In the genomic region with DNA sequence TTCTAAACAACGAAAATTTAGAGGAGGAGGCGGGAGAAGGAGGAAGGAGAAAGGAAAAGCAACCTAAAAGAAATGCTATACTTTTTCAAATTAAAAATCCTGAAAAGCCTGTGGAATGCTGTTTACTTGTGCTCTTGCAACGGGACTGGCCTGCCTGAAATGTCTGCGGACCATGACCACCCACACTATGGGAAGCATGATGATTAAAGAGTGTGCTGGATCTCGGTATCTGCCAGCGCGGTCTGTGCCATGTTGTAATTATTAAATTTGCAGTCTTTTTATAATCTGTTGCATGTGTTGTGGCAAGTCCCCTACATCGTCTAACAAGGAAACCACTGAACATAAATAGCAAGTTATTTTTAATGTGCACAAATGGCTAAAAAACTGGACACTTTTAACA, we compare ENCODE assay signal across 20 cellular contexts.
DNase-seq lines count a peak whose midpoint lies in the region; ATAC-seq and TF ChIP-seq lines count a peak whose summit lies in the region.
"Had no signal": no experiment of that assay in that cellular context is flagged by ENCODE, and none has a peak within 500 bp of the region (broad histone marks: within the 10 kb centered on the region; RNA-seq: fewer than 3 reads in every experiment).

No MANE protein-coding gene starts in this region.

- H3K79me2 ChIP-seq in mesendoderm (ENCODE audit: control insufficient read depth, insufficient read depth, low read length) = no peaks in the 10 kb centered on the region

- H3K79me1 ChIP-seq in mesendoderm (ENCODE audit: low read length) = no peaks in the 10 kb centered on the region

- peak; percentile 3 for DNase-seq in DMS 273 (lab: John Stamatoyannopoulos, UW; ENCODE audit: unreplicated experiment)
- DNase-seq in DMS 273 treated with DMSO at 0.1 percent for 48 hours (lab: John Stamatoyannopoulos, UW) = no peak
- DNase-seq in adipocyte (ENCODE audit: low read depth) = peak; percentile 80
- peak; percentile 41 to 71 for DNase-seq in foreskin fibroblast
- DNase-seq in naive thymus-derived CD8-positive, alpha-beta T cell = no peak
- no peak for DNase-seq in mesendoderm
- DNase-seq in ovary = no peak
- no peak for DNase-seq in OCI-M2 (lab: John Stamatoyannopoulos, UW; ENCODE audit: unreplicated experiment)
- DNase-seq: activated CD4-positive, CD25-positive, alpha-beta regulatory T cell treated with anti-CD3 and anti-CD28 coated beads, Interleukin-2, amount 50 U/mL, for 72 hours; activated naive CD4-positive, alpha-beta T cell treated with anti-CD3 and anti-CD28 coated beads, Interleukin-2, amount 50 U/mL, for 16 hours; NCI-H1105 treated with DMSO at 0.1 percent for 48 hours; NCI-H2171 treated with DMSO at 0.1 percent for 48 hours; RPMI8226; stimulated activated CD4-positive, alpha-beta T cell treated with anti-CD3 and anti-CD28 coated beads, Interleukin-2, amount 100 ng/mL, for 48 hours had no signal

- no peak overlapping the region for H2BK5ac ChIP-seq in mesendoderm (ENCODE audit: low read length)

- H3K9ac ChIP-seq in adipocyte (ENCODE audit: low read length) = no peak overlapping the region
- no peak overlapping the region for H3K9ac ChIP-seq in mesendoderm (ENCODE audit: low read length)

- H4K5ac ChIP-seq in mesendoderm (ENCODE audit: low read length) = no peak overlapping the region

- TF ChIP-seq EP300 in ovary (IDR thresholded peaks at IDR 0.05) = no peak

- peaks cover 0 to 6% (median 2%) of the 10 kb centered on the region in 3 donors for H3K36me3 Mint-ChIP-seq in naive thymus-derived CD8-positive, alpha-beta T cell

- H3K18ac ChIP-seq in mesendoderm (ENCODE audit: low read length) = no peak overlapping the region

- no peaks in the 10 kb centered on the region for H3K27me3 Mint-ChIP-seq in naive thymus-derived CD8-positive, alpha-beta T cell

- H3K27me3 ChIP-seq in adipocyte (replicated peaks; ENCODE audit: control insufficient read depth, insufficient read depth, low read length) (no peaks in the 10 kb centered on the region), mesendoderm (ENCODE audit: insufficient read depth, low read length, poor library complexity) (no peaks in the 10 kb centered on the region), ovary (no peaks in the 10 kb centered on the region)
- H3K27me3 ChIP-seq: cardiac muscle cell, right atrium auricular region, suprapubic skin had no signal

- intact Hi-C loops in ovary (cut with DNase I) = no loop called here

- H3K4me3 ChIP-seq in adipocyte (ENCODE audit: low read length) = no peak overlapping the region
- peak overlapping the region; percentile 17 to 43 for H3K4me3 ChIP-seq in foreskin fibroblast (ENCODE audit: low read depth in 1 of 2, low read length in 2 of 2)
- H3K4me3 ChIP-seq in mesendoderm (ENCODE audit: low read length) = no peak overlapping the region
- no peak overlapping the region for H3K4me3 ChIP-seq in ovary
- H3K4me3 ChIP-seq: cardiac muscle cell, right atrium auricular region, suprapubic skin had no signal

- H3K4ac ChIP-seq in mesendoderm (ENCODE audit: low read depth, low read length) = no peak overlapping the region

- H2BK15ac ChIP-seq in mesendoderm (replicated peaks; ENCODE audit: low read depth) = no peak overlapping the region

- no peak overlapping the region for H3K27ac Mint-ChIP-seq in naive thymus-derived CD8-positive, alpha-beta T cell
- H3K27ac Mint-ChIP-seq: T-helper 2 cell treated with Interferon-gamma antibody and Interleukin-4, amounts not matched to agents 5 μg/mL and 100 μg/mL, for 36 hours had no signal

- no peak for ATAC-seq in naive thymus-derived CD8-positive, alpha-beta T cell

- peaks cover 0 to 6% (median 2%) of the 10 kb centered on the region in 4 donors for H3K4me1 Mint-ChIP-seq in naive thymus-derived CD8-positive, alpha-beta T cell

- H3K4me2 ChIP-seq in mesendoderm (ENCODE audit: low read length) = no peak overlapping the region

- no peak overlapping the region for H2BK120ac ChIP-seq in mesendoderm (ENCODE audit: low read depth, low read length)

- no peaks in the 10 kb centered on the region for H3K9me3 Mint-ChIP-seq in naive thymus-derived CD8-positive, alpha-beta T cell
- H3K9me3 Mint-ChIP-seq: neural crest cell; T-helper 2 cell treated with Interferon-gamma antibody and Interleukin-4, amounts not matched to agents 5 μg/mL and 100 μg/mL, for 36 hours had no signal

- H3K27ac ChIP-seq in mesendoderm (ENCODE audit: low read depth, low read length) (no peak overlapping the region), ovary (no peak overlapping the region)
- H3K27ac ChIP-seq: 22Rv1, cardiac muscle cell, right atrium auricular region, suprapubic skin had no signal

- H2AK5ac ChIP-seq in mesendoderm (ENCODE audit: low read length) = no peak overlapping the region

- TF ChIP-seq POLR2A in ovary (IDR thresholded peaks at IDR 0.05) = no peak

- H3K4me3 Mint-ChIP-seq in naive thymus-derived CD8-positive, alpha-beta T cell = no peak overlapping the region
- H3K4me3 Mint-ChIP-seq: neural crest cell; T-helper 2 cell treated with Interferon-gamma antibody and Interleukin-4, amounts not matched to agents 5 μg/mL and 100 μg/mL, for 36 hours had no signal

- H3K23ac ChIP-seq in mesendoderm (ENCODE audit: low read length) = no peak overlapping the region

- H4K8ac ChIP-seq in mesendoderm (ENCODE audit: low read depth, low read length) = no peak overlapping the region

- WGBS in mesendoderm (ENCODE audit: extremely low coverage, insufficient coverage, low lambda C conversion rate) = no CpG with 5 or more reads among the region's 8 CpGs
- WGBS in ovary, 3 donors = 18 to 36% (median 21%) methylated on average over 8 of the region's 8 CpGs

- POLR2A ChIA-PET in naive thymus-derived CD8-positive, alpha-beta T cell (lab: Charles Lee) = no interaction called here

- no peak overlapping the region for H3K56ac ChIP-seq in mesendoderm (ENCODE audit: low read length)

- H3K9me3 ChIP-seq in adipocyte (ENCODE audit: control insufficient read depth, low read length) = no peaks in the 10 kb centered on the region
- no peaks in the 10 kb centered on the region for H3K9me3 ChIP-seq in ovary
- H3K9me3 ChIP-seq: right atrium auricular region, suprapubic skin had no signal

- no peaks in the 10 kb centered on the region for H3K4me1 ChIP-seq in adipocyte (ENCODE audit: control insufficient read depth, insufficient read depth, low read length)
- no peaks in the 10 kb centered on the region for H3K4me1 ChIP-seq in mesendoderm (ENCODE audit: control insufficient read depth, low read depth, low read length)
- H3K4me1 ChIP-seq in ovary (ENCODE audit: insufficient read depth) = peaks cover 2% of the 10 kb centered on the region
- H3K4me1 ChIP-seq: suprapubic skin had no signal

- TF ChIP-seq CTCF in foreskin fibroblast (IDR thresholded peaks at IDR 0.05; ENCODE audit: low read depth, low read length) = no peak
- no peak for TF ChIP-seq CTCF in ovary (IDR thresholded peaks at IDR 0.05)

- no peaks in the 10 kb centered on the region for H3K36me3 ChIP-seq in adipocyte (ENCODE audit: control insufficient read depth, insufficient read depth, low read length, severe bottlenecking)
- H3K36me3 ChIP-seq in mesendoderm (ENCODE audit: control insufficient read depth, insufficient read depth, low read length) = no peaks in the 10 kb centered on the region
- H3K36me3 ChIP-seq in ovary = no peaks in the 10 kb centered on the region
- H3K36me3 ChIP-seq: cardiac muscle cell, right atrium auricular region, suprapubic skin had no signal

Comparison
In these comparisons a context has a peak if more than half of its experiments do, and no peak if none do; other contexts are left out.
1. DNase-seq: peak in DMS 273 (single experiment), adipocyte (single experiment) and foreskin fibroblast (2 of 2); none in DMS 273 treated with DMSO at 0.1 percent for 48 hours (single experiment), naive thymus-derived CD8-positive, alpha-beta T cell (0 of 10), mesendoderm (single experiment), ovary (0 of 5) and OCI-M2 (single experiment).
2. H3K4me3 ChIP-seq: peak in foreskin fibroblast (2 of 2); none in adipocyte (single experiment), mesendoderm (single experiment) and ovary (single experiment).